ENCODE assay signal across 10 cellular contexts in genomic region chr11:86063536-86063935, GRCh38. TPM values are rescaled to one million over a fixed set of nuclear protein-coding genes. Genes with fewer than 3 reads are reported as not detected.
A peak's percentile ranks its signal among the peaks of the same experiment; 100 is the strongest.
DNase-seq lines count a peak whose midpoint lies in the region; ATAC-seq and TF ChIP-seq lines count a peak whose summit lies in the region.
"Had no signal": no experiment of that assay in that cellular context is flagged by ENCODE, and none has a peak within 500 bp of the region (broad histone marks: within the 10 kb centered on the region; RNA-seq: fewer than 3 reads in every experiment).

No MANE protein-coding gene starts in this region.

- H3K4me3 Mint-ChIP-seq in CD4-positive, alpha-beta T cell = peak overlapping the region; percentile 84
- H3K4me3 Mint-ChIP-seq in neural crest cell (peak overlapping the region; percentile 29), WTC11 (no peak overlapping the region), nephron progenitor cell (no peak overlapping the region)

- H3K27ac ChIP-seq in CD4-positive, alpha-beta T cell (ENCODE audit: low read depth, low read length) = no peak overlapping the region
- H3K27ac ChIP-seq in OCI-LY1 (ENCODE audit: low read depth, low read length, poor library complexity, severe bottlenecking) = no peak overlapping the region
- H3K27ac ChIP-seq in colonic mucosa = peak overlapping the region; percentile 5

- H3K36me3 ChIP-seq in OCI-LY1 (ENCODE audit: insufficient read depth, low read length) = peaks cover 14% of the 10 kb centered on the region
- no peaks in the 10 kb centered on the region for H3K36me3 ChIP-seq in colonic mucosa

- intact Hi-C loops in CD4-positive, alpha-beta T cell (cut with DNase I, micrococcal nuclease) = loop anchor here (10.0 kb wide), 2 partner anchors 309 to 399 kb away; partner anchors contain the start of gene CREBZF (in 1 of the 2)
- intact Hi-C loops in colonic mucosa (cut with DNase I) = no loop called here

- no peaks in the 10 kb centered on the region for H3K9me3 ChIP-seq in CD4-positive, alpha-beta T cell (ENCODE audit: control insufficient read depth, low read length)
- H3K9me3 ChIP-seq in OCI-LY1 (ENCODE audit: low read length) (peaks cover 6% of the 10 kb centered on the region), colonic mucosa (no peaks in the 10 kb centered on the region)

- H3K27me3 Mint-ChIP-seq in CD4-positive, alpha-beta T cell = no peaks in the 10 kb centered on the region
- no peaks in the 10 kb centered on the region for H3K27me3 Mint-ChIP-seq in neural crest cell (ENCODE audit: low read depth)
- no peaks in the 10 kb centered on the region for H3K27me3 Mint-ChIP-seq in WTC11 (ENCODE audit: low read depth)
- no peaks in the 10 kb centered on the region for H3K27me3 Mint-ChIP-seq in nephron progenitor cell (ENCODE audit: low read depth, poor library complexity)

- H3K4me1 Mint-ChIP-seq in CD4-positive, alpha-beta T cell (ENCODE audit: low read depth) = peaks cover 85% of the 10 kb centered on the region
- peaks cover 65% of the 10 kb centered on the region for H3K4me1 Mint-ChIP-seq in neural crest cell
- peaks cover 79% of the 10 kb centered on the region for H3K4me1 Mint-ChIP-seq in WTC11
- H3K4me1 Mint-ChIP-seq in nephron progenitor cell = peaks cover 35% of the 10 kb centered on the region

- H3K9ac ChIP-seq in OCI-LY1 (ENCODE audit: low read length) = no peak overlapping the region
- H3K9ac ChIP-seq in colonic mucosa (ENCODE audit: low read depth in 2 of 2, low read length in 2 of 2) = no peak overlapping the region

- H3K4me1 ChIP-seq in OCI-LY1 (ENCODE audit: insufficient read depth, low read length, severe bottlenecking) = peaks cover 56% of the 10 kb centered on the region
- peaks cover 3% of the 10 kb centered on the region for H3K4me1 ChIP-seq in colonic mucosa

- H3K4me2 ChIP-seq in OCI-LY1 (ENCODE audit: low read length) = peak overlapping the region; percentile 81; the same call in 1 of the 2 replicates

- peaks cover 99% of the 10 kb centered on the region for H3K79me2 ChIP-seq in OCI-LY1 (ENCODE audit: insufficient read depth, low read length)

- peaks cover 2% of the 10 kb centered on the region for H3K9me3 Mint-ChIP-seq in CD4-positive, alpha-beta T cell
- H3K9me3 Mint-ChIP-seq in neural crest cell (no peaks in the 10 kb centered on the region), WTC11 (no peaks in the 10 kb centered on the region), nephron progenitor cell (peaks cover 9% of the 10 kb centered on the region)

- DNase-seq in CD4-positive, alpha-beta T cell = no peak
- no peak for DNase-seq in colonic mucosa
- DNase-seq in neural crest cell (ENCODE audit: low read depth, low spot score) = no peak
- DNase-seq in cerebellar nuclear complex (lab: John Stamatoyannopoulos, UW) = no peak
- DNase-seq in WTC11 (ENCODE audit: low spot score) = no peak
- no peak for DNase-seq in nephron progenitor cell
- DNase-seq: DMS79 treated with DMSO at 0.1 percent for 48 hours; stimulated activated CD4-positive, alpha-beta T cell treated with anti-CD3 and anti-CD28 coated beads, Interleukin-12 subunit alpha, Interleukin-12 subunit beta, amount 100 ng/mL, for 4 hours had no signal

- H3K9me2 ChIP-seq in OCI-LY1 (ENCODE audit: low read depth, low read length) = no peaks in the 10 kb centered on the region

- peaks cover 20% of the 10 kb centered on the region for H3K36me3 Mint-ChIP-seq in CD4-positive, alpha-beta T cell (ENCODE audit: low read depth)
- H3K36me3 Mint-ChIP-seq in neural crest cell (ENCODE audit: low read depth) (no peaks in the 10 kb centered on the region), WTC11 (no peaks in the 10 kb centered on the region), nephron progenitor cell (ENCODE audit: low read depth) (peaks cover 29% of the 10 kb centered on the region)

- no peaks in the 10 kb centered on the region for H3K27me3 ChIP-seq in CD4-positive, alpha-beta T cell (ENCODE audit: control insufficient read depth, insufficient read depth, low read length)
- H3K27me3 ChIP-seq in OCI-LY1 (ENCODE audit: insufficient read depth, low read length) (no peaks in the 10 kb centered on the region), colonic mucosa (no peaks in the 10 kb centered on the region)

- TF ChIP-seq CTCF in CD4-positive, alpha-beta T cell (IDR thresholded peaks at IDR 0.05) = no peak
- TF ChIP-seq CTCF in OCI-LY1 (IDR thresholded peaks at IDR 0.05; ENCODE audit: low read length) (no peak), colonic mucosa (IDR thresholded peaks at IDR 0.05) (no peak), neural crest cell (conservative IDR thresholded peaks at IDR 0.05) (no peak), WTC11 (IDR thresholded peaks at IDR 0.05) (no peak), nephron progenitor cell (IDR thresholded peaks at IDR 0.05) (no peak)

- 0 out of 2 replicates have a peak, but pooled peaks cover 2% of the 10 kb centered on the region for H4K20me1 ChIP-seq in OCI-LY1 (ENCODE audit: insufficient read depth, low read length)

- no peak overlapping the region for H2AFZ ChIP-seq in OCI-LY1 (ENCODE audit: low read length)

- H3K4me3 ChIP-seq in OCI-LY1 (ENCODE audit: low read depth, low read length, poor library complexity, severe bottlenecking) (peak overlapping the region; percentile 14), colonic mucosa (no peak overlapping the region)

- ATAC-seq in CD4-positive, alpha-beta T cell (ENCODE audit: poor library complexity) = no peak
- no peak for ATAC-seq in GM19455 (IDR thresholded peaks at IDR 0.05; ENCODE audit: unreplicated experiment)
- ATAC-seq in WTC11 = no peak

- POLR2A ChIA-PET in CD4-positive, alpha-beta T cell (lab: Charles Lee) = no interaction called here
- POLR2A ChIA-PET in WTC11 (lab: Charles Lee) = no interaction called here

- CTCF ChIA-PET in CD4-positive, alpha-beta T cell (lab: Charles Lee) = interaction anchor here (1.6 kb wide), 1 partner anchor 22 kb away, joined by 7 read pairs; no protein-coding TSS in a partner anchor
- CTCF ChIA-PET in WTC11 (lab: Charles Lee) = interaction anchor here (1.2 kb wide), 1 partner anchor 21 kb away, joined by 3 read pairs; no protein-coding TSS in a partner anchor

- no peaks in the 10 kb centered on the region for H3F3A ChIP-seq in OCI-LY1 (ENCODE audit: insufficient read depth, low read length)

- H3K27ac Mint-ChIP-seq in CD4-positive, alpha-beta T cell = peak overlapping the region; percentile 79
- H3K27ac Mint-ChIP-seq in neural crest cell (ENCODE audit: unreplicated experiment) = no peak overlapping the region
- H3K27ac Mint-ChIP-seq in WTC11 = no peak overlapping the region
- no peak overlapping the region for H3K27ac Mint-ChIP-seq in nephron progenitor cell

TF ChIP-seq in WTC11, 78 proteins besides CTCF, POLR2A, EP300 and RAD21 (continues in another document):
- TF ChIP-seq JAZF1 (CRISPR knock-in tag; IDR thresholded peaks at IDR 0.05) (no peak), HMGXB4 (CRISPR knock-in tag; IDR thresholded peaks at IDR 0.05) (no peak), STAT6 (CRISPR knock-in tag; conservative IDR thresholded peaks at IDR 0.05; ENCODE audit: low read depth) (no peak)

RNA-seq across cellular contexts. Expression of gene PICALM, which starts 5.3 kb away (rescaled TPM):
- total RNA-seq in CD4-positive, alpha-beta T cell = 10 to 100 TPM; 73.3 to 77.3 TPM
- total RNA-seq in colonic mucosa = 100 to 1,000 TPM; 116 to 162 TPM
- total RNA-seq in neural crest cell = 109 and 111 TPM in 2 replicates
- total RNA-seq in WTC11 (2021) = 64.4 to 69.9 TPM (median 65.1 TPM) in 3 replicates

Comparison
In these comparisons a context has a peak if more than half of its experiments do, and no peak if none do; other contexts are left out.
1. H3K4me3 Mint-ChIP-seq: peak in CD4-positive, alpha-beta T cell (single experiment) and neural crest cell (single experiment); none in WTC11 (single experiment) and nephron progenitor cell (single experiment).